ENCODE assay signal across 26 cellular contexts in the genomic region with DNA sequence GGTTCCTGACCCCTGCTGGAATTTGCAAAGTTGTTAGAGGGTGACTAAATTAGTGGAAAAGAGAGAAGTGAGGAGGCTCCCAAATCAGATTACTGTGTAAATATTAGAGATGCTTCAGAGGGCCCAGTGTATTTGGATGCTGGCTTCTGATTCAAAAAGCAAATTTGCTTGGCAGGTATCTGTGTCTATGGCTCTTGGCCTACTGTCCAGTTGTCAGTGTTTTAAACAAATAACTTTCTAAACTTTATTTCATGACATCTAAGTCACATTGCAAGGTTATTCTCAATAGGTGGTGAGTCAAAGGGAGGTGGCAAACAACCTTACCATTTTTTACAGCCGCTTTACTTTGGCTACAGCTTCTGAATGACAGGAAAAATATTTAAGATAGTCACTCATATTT.
"Had no signal": no experiment of that assay in that cellular context is flagged by ENCODE, and none has a peak within 500 bp of the region (broad histone marks: within the 10 kb centered on the region; RNA-seq: fewer than 3 reads in every experiment).

No MANE protein-coding gene starts in this region.

- H3K36me3 ChIP-seq: Peyer's patch, SJCRH30 had no signal

- H3K4me3 ChIP-seq: MG63, PC-9, Peyer's patch, SJCRH30 had no signal

- ATAC-seq: Right ventricle myocardium inferior, SK-N-SH treated with all-trans-retinoic acid at 6 μM for 48 hours had no signal

- H3K4me2 ChIP-seq: PC-9 had no signal

- H3K9me3 ChIP-seq: MG63, Peyer's patch, SJCRH30 had no signal

- H2AFZ ChIP-seq: PC-9 had no signal

- FAIRE-seq: HTR-8/SVneo had no signal

- H3K27ac ChIP-seq: HL-60, PC-9, Peyer's patch, SJCRH30 had no signal

- H3K4me1 ChIP-seq: Peyer's patch, SJCRH30 had no signal

- DNase-seq: Karpas-422; KG1; MG63; NCI-H1092; NCI-H1105 treated with DMSO at 0.1 percent for 48 hours; NCI-H1417 treated with DMSO at 0.1 percent for 48 hours; NCI-H146; NCI-H1694 treated with DMSO at 0.1 percent for 48 hours; NCI-H1930; NCI-H2081; NCI-H2107; NCI-H226; NCI-H446; NCI-H510A; NCI-H524 treated with DMSO at 0.1 percent for 48 hours; NCI-H69; NCI-H774; NK-92 treated with Interleukin-12 subunit alpha and Interleukin-12 subunit beta, amount 100 ng/mL, for 24 hours; PC-9; Peyer's patch; SHP77 treated with DMSO at 0.1 percent for 48 hours; SJCRH30 had no signal

- H3K27me3 ChIP-seq: MG63, Peyer's patch, SJCRH30 had no signal
